ENCODE assay signal across 16 cellular contexts in the genomic region with DNA sequence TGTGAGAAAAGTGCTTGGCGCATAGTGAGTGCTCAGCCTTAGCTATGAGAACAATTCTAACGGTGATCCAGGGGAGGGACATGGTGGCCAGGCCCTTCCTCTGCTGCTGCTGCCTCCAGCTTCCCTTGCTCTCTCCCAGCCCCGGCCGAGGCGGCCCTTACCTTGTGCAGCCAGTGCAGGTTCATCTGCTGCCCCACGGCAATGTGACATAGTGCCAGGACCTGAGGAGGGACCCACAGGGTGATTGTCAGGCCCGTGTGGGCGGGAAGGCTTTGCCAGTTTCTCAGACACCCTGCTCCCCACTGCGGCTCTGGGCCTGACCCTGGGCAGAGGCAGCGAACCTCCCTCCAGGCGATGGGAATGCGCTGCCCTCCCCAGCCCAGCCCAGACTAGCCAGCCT.
"Had no signal": no experiment of that assay in that cellular context is flagged by ENCODE, and none has a peak within 500 bp of the region (broad histone marks: within the 10 kb centered on the region; RNA-seq: fewer than 3 reads in every experiment).

No MANE protein-coding gene starts in this region.

- H3K36me3 ChIP-seq: right atrium auricular region, sigmoid colon had no signal

- H3K27me3 ChIP-seq: right atrium auricular region, sigmoid colon, testis had no signal

- H2AFZ ChIP-seq: parathyroid adenoma had no signal

- DNase-seq: dorsolateral prefrontal cortex; effector CD4-positive, alpha-beta T cell; kidney; mesenchymal stem cell; naive B cell; sigmoid colon; stimulated activated CD4-positive, alpha-beta T cell treated with anti-CD3 and anti-CD28 coated beads, Interleukin-2, amount 100 ng/mL, for 24 hours; stimulated activated CD4-positive, alpha-beta T cell treated with anti-CD3 and anti-CD28 coated beads, Interleukin-4, amount 100 ng/mL, for 24 hours; stimulated activated naive CD8-positive, alpha-beta T cell treated with anti-CD3 and anti-CD28 coated beads, Interleukin-15, Interleukin-2, amounts not matched to agents 100 U/mL and 50 U/mL, for 24 hours; testis; tibial artery had no signal

- FAIRE-seq: frontal cortex, kidney, urothelium cell line had no signal

- H3K4me1 ChIP-seq: parathyroid adenoma, right atrium auricular region had no signal

- H3K4me3 ChIP-seq: dorsolateral prefrontal cortex, mucosa of descending colon, right atrium auricular region, sigmoid colon, testis, tibial artery had no signal

- H3K9ac ChIP-seq: parathyroid adenoma had no signal

- H3K9me3 ChIP-seq: mucosa of descending colon, right atrium auricular region, sigmoid colon, testis, tibial artery had no signal

- H3K27ac ChIP-seq: dorsolateral prefrontal cortex, parathyroid adenoma, right atrium auricular region, sigmoid colon, testis, tibial artery had no signal
